ENCODE assay signal across 8 cellular contexts in genomic region chr5:172479034-172479783, GRCh38. TPM values are rescaled to one million over a fixed set of nuclear protein-coding genes. Genes with fewer than 3 reads are reported as not detected.
DNase-seq lines count a peak whose midpoint lies in the region; ATAC-seq, FAIRE-seq and TF ChIP-seq lines count a peak whose summit lies in the region.

No MANE protein-coding gene starts in this region.

- no peaks in the 10 kb centered on the region for H3K4me1 Mint-ChIP-seq in activated CD8-positive, alpha-beta T cell treated with anti-CD3 and anti-CD28 coated beads, Interleukin-2, amount 10 ng/mL, durations not matched to agents 7 days and 5 days (ENCODE audit: low read depth)
- H3K4me1 Mint-ChIP-seq in endothelial cell (ENCODE audit: unreplicated experiment): no peaks in the 10 kb centered on the region

- peak; percentile 63 for ATAC-seq in HG03565 (IDR thresholded peaks at IDR 0.05; ENCODE audit: unreplicated experiment)
- ATAC-seq in activated CD8-positive, alpha-beta T cell treated with anti-CD3 and anti-CD28 coated beads, Interleukin-2, amount 10 ng/mL, durations not matched to agents 7 days and 5 days: peak; percentile 99

- H3K27me3 Mint-ChIP-seq in activated CD8-positive, alpha-beta T cell treated with anti-CD3 and anti-CD28 coated beads, Interleukin-2, amount 10 ng/mL, durations not matched to agents 7 days and 5 days (ENCODE audit: low read depth): peaks cover 6% of the 10 kb centered on the region
- peaks cover 2% of the 10 kb centered on the region for H3K27me3 Mint-ChIP-seq in endothelial cell (ENCODE audit: unreplicated experiment)

- peak; percentile 85 for FAIRE-seq in GM12891 (lab: Jason Lieb, UNC)

- H3K27ac Mint-ChIP-seq in activated CD8-positive, alpha-beta T cell treated with anti-CD3 and anti-CD28 coated beads, Interleukin-2, amount 10 ng/mL, durations not matched to agents 7 days and 5 days: no peak overlapping the region
- H3K27ac Mint-ChIP-seq in endothelial cell (ENCODE audit: unreplicated experiment): no peak overlapping the region

- H3K36me3 Mint-ChIP-seq in activated CD8-positive, alpha-beta T cell treated with anti-CD3 and anti-CD28 coated beads, Interleukin-2, amount 10 ng/mL, durations not matched to agents 7 days and 5 days (ENCODE audit: low read depth): no peaks in the 10 kb centered on the region
- no peaks in the 10 kb centered on the region for H3K36me3 Mint-ChIP-seq in endothelial cell (ENCODE audit: low read depth, unreplicated experiment)

- TF ChIP-seq POLR2A in GM12891 (IDR thresholded peaks at IDR 0.05; ENCODE audit: low read depth, low read length): no peak

- no peaks in the 10 kb centered on the region for H3K9me3 Mint-ChIP-seq in activated CD8-positive, alpha-beta T cell treated with anti-CD3 and anti-CD28 coated beads, Interleukin-2, amount 10 ng/mL, durations not matched to agents 7 days and 5 days (ENCODE audit: insufficient read depth)
- H3K9me3 Mint-ChIP-seq in endothelial cell (ENCODE audit: unreplicated experiment): no peaks in the 10 kb centered on the region

- peak; percentile 87 for DNase-seq in A172 (ENCODE audit: low spot score)
- DNase-seq in GM12891 (ENCODE audit: insufficient read length, low spot score): peak; percentile 73
- peak; percentile 82 for DNase-seq in NCI-H774 (lab: John Stamatoyannopoulos, UW)
- DNase-seq in activated CD8-positive, alpha-beta T cell treated with anti-CD3 and anti-CD28 coated beads, Interleukin-2, amount 10 ng/mL, durations not matched to agents 7 days and 5 days: peak; percentile 82
- peak; percentile 79 for DNase-seq in endothelial cell (ENCODE audit: low spot score)
- DNase-seq in medulla oblongata (ENCODE audit: extremely low spot score): peak; percentile 98
- DNase-seq in stimulated activated CD8-positive, alpha-beta memory T cell treated with anti-CD3 and anti-CD28 coated beads, Interleukin-4, amount 100 ng/mL, for 48 hours: peak; percentile 73

- TF ChIP-seq CTCF in endothelial cell (IDR thresholded peaks at IDR 0.05; ENCODE audit: unreplicated experiment): peak; percentile 77

- CTCF ChIA-PET in activated CD8-positive, alpha-beta T cell treated with anti-CD3 and anti-CD28 coated beads, Interleukin-2, amount 10 ng/mL, durations not matched to agents 7 days and 5 days (lab: Charles Lee): interaction anchor here (0.8 to 3.3 kb wide), 2 partner anchors 219 to 236 kb away, joined by 3 to 31 read pairs; no protein-coding TSS in a partner anchor

- POLR2A ChIA-PET in activated CD8-positive, alpha-beta T cell treated with anti-CD3 and anti-CD28 coated beads, Interleukin-2, amount 10 ng/mL, durations not matched to agents 7 days and 5 days (lab: Charles Lee): no interaction called here

- no peak overlapping the region for H3K4me3 Mint-ChIP-seq in activated CD8-positive, alpha-beta T cell treated with anti-CD3 and anti-CD28 coated beads, Interleukin-2, amount 10 ng/mL, durations not matched to agents 7 days and 5 days
- no peak overlapping the region for H3K4me3 Mint-ChIP-seq in endothelial cell (ENCODE audit: unreplicated experiment)

TF ChIP-seq in GM12891, 5 proteins besides CTCF, POLR2A, EP300 and RAD21:
- TF ChIP-seq PAX5 (IDR thresholded peaks at IDR 0.05; ENCODE audit: insufficient read depth, low read length, severe bottlenecking): no peak
- TF ChIP-seq SPI1 (IDR thresholded peaks at IDR 0.05; ENCODE audit: low read depth, low read length): no peak
- TF ChIP-seq TAF1 (IDR thresholded peaks at IDR 0.05; ENCODE audit: low read depth, low read length): no peak
- TF ChIP-seq POU2F2 (IDR thresholded peaks at IDR 0.05; ENCODE audit: low read depth, low read length): no peak
- TF ChIP-seq POLR2AphosphoS5 (IDR thresholded peaks at IDR 0.05; ENCODE audit: low read depth, low read length): no peak

RNA-seq across cellular contexts. Expression of gene SH3PXD2B, which starts 24.9 kb away (rescaled TPM):
- total RNA-seq in A172 (2014; rRNA removed; shearing (Covaris generic)): 13.1 and 15.0 TPM in 2 replicates
- 0.06 TPM for polyA plus RNA-seq in GM12891 (2012; ENCODE audit: low read depth, missing spikeins)
- under 1 TPM; 0.21 to 0.23 TPM for total RNA-seq in activated CD8-positive, alpha-beta T cell treated with anti-CD3 and anti-CD28 coated beads, Interleukin-2, amount 10 ng/mL, durations not matched to agents 7 days and 5 days
- total RNA-seq in endothelial cell (ENCODE audit: unreplicated experiment): 74.1 TPM

Comparison
In these comparisons a context has a peak if more than half of its experiments do, and no peak if none do; other contexts are left out.
1. Peak in every context shown above with its lines: DNase-seq and ATAC-seq.
2. RNA of gene SH3PXD2B, which starts 24.9 kb away (total RNA-seq): 74.1 TPM in endothelial cell (single experiment) and 13.1 to 15.0 TPM in A172; 0.21 to 0.23 TPM in activated CD8-positive, alpha-beta T cell treated with anti-CD3 and anti-CD28 coated beads, Interleukin-2, amount 10 ng/mL, durations not matched to agents 7 days and 5 days; every median in the first group is over 10 times any median in the second.